ENCODE assay signal across 8 cellular contexts in genomic region chr3:140593766-140594165, GRCh38.
"Had no signal": no experiment of that assay in that cellular context is flagged by ENCODE, and none has a peak within 500 bp of the region (broad histone marks: within the 10 kb centered on the region; RNA-seq: fewer than 3 reads in every experiment).

No MANE protein-coding gene starts in this region.

- DNase-seq: GDM1, GF-D8 had no signal

- H3K4me3 ChIP-seq: GM12878 had no signal

- ATAC-seq: GM12878 had no signal

- FAIRE-seq: G401.6, GM12878, GM12891, GM12892, GM18507, GM19239 had no signal
